ENCODE assay signal across 25 cellular contexts in the genomic region with DNA sequence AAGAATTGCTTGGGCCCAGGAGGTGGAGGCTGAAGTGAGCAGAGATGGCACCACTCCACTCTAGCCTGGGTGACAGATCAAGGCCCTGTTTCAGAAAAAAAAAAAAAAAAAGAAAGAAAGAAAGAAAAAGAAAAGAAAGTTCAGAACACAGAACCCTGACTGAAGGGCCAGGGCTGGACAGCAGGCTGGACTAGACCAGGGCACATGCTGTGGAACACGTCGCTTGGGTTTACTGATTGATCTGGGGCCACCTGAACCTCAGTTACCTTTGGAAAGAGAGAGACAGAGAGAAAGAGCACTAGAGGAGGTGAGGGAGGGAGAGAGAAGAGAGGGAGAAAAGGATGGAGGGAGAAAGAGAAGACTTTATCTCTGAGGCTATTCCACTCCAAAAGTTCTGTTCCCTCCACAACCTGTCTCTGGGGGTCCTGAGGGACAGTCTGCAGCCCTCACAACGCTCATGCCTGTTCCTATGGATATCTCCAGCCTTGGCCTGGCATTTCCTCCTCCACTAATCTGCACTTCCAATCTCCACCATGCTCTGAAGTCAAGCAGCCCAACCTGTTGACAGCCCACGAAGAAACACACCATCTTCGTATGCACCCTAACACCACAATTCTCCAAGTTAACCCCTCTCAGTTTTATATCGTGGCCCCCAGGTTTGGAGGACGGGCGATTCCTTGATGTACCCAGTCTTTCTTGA.
A peak's percentile ranks its signal among the peaks of the same experiment; 100 is the strongest.
DNase-seq lines count a peak whose midpoint lies in the region; ATAC-seq and TF ChIP-seq lines count a peak whose summit lies in the region.
"Had no signal": no experiment of that assay in that cellular context is flagged by ENCODE, and none has a peak within 500 bp of the region (broad histone marks: within the 10 kb centered on the region; RNA-seq: fewer than 3 reads in every experiment).

No MANE protein-coding gene starts in this region.

- no peaks in the 10 kb centered on the region for H3K27me3 ChIP-seq in right lobe of liver
- no peaks in the 10 kb centered on the region for H3K27me3 ChIP-seq in psoas muscle (ENCODE audit: insufficient read depth in 3 of 3, low read length in 2 of 3)
- H3K27me3 ChIP-seq: BLaER1 had no signal

- no peaks in the 10 kb centered on the region for H3K9me3 ChIP-seq in right lobe of liver
- H3K9me3 ChIP-seq in psoas muscle: no peaks in the 10 kb centered on the region
- H3K9me3 ChIP-seq: BLaER1 had no signal

- peak; percentile 18 for DNase-seq in activated CD8-positive, alpha-beta memory T cell treated with anti-CD3 and anti-CD28 coated beads, Interleukin-2, amount 10 ng/mL, durations not matched to agents 7 days and 5 days
- DNase-seq in activated CD8-positive, alpha-beta memory T cell treated with anti-CD3 and anti-CD28 coated beads, Interleukin-2, amount 50 U/mL, for 4 hours: no peak
- DNase-seq in WTC11 (ENCODE audit: low spot score) (no peak), right lobe of liver (peak in 1 of 3 donors; percentile 38), psoas muscle (no peak), NOMO-1 (lab: John Stamatoyannopoulos, UW; ENCODE audit: unreplicated experiment in 2 of 2) (no peak), erythroblast (lab: John Stamatoyannopoulos, UW) (no peak)
- no peak for DNase-seq in activated CD4-positive, alpha-beta memory T cell treated with anti-CD3 and anti-CD28 coated beads for 36 hours
- DNase-seq: ACHN; CD4-positive, alpha-beta T cell; COR-L47; DMS 273 treated with DMSO at 0.1 percent for 48 hours; DMS79 treated with DMSO at 0.1 percent for 48 hours; H7; IMR-90; NCI-H1105; NCI-H146; NCI-H2029; NCI-H226; NCI-H748 treated with DMSO at 0.1 percent for 48 hours; SHP77 treated with DMSO at 0.1 percent for 48 hours had no signal

- intact Hi-C loops in right lobe of liver (cut with DNase I): loop anchor here in 1 of 2 donors (10.0 kb wide), 1 partner anchor 130 kb away; no protein-coding TSS in a partner anchor
- intact Hi-C loops in psoas muscle (cut with DNase I): loop anchor here in 1 of 2 donors (2.0 to 5.0 kb wide), 2 partner anchors 43 to 84 kb away; no protein-coding TSS in a partner anchor
- intact Hi-C loops in activated CD4-positive, alpha-beta memory T cell treated with anti-CD3 and anti-CD28 coated beads for 36 hours (cut with micrococcal nuclease): no loop called here

- no peaks in the 10 kb centered on the region for H3K9me3 Mint-ChIP-seq in activated CD8-positive, alpha-beta memory T cell treated with anti-CD3 and anti-CD28 coated beads, Interleukin-2, amount 10 ng/mL, durations not matched to agents 7 days and 5 days (ENCODE audit: low read depth)
- no peaks in the 10 kb centered on the region for H3K9me3 Mint-ChIP-seq in WTC11
- no peaks in the 10 kb centered on the region for H3K9me3 Mint-ChIP-seq in activated CD4-positive, alpha-beta memory T cell treated with anti-CD3 and anti-CD28 coated beads for 36 hours
- H3K9me3 Mint-ChIP-seq: CD4-positive, alpha-beta T cell had no signal

- POLR2A ChIA-PET in WTC11 (lab: Charles Lee): no interaction called here
- POLR2A ChIA-PET in activated CD4-positive, alpha-beta memory T cell treated with anti-CD3 and anti-CD28 coated beads for 36 hours (lab: Charles Lee): no interaction called here

- H3K27ac ChIP-seq in right lobe of liver (no peak overlapping the region), psoas muscle (peak overlapping the region; percentile 85)
- H3K27ac ChIP-seq: 22Rv1, BLaER1, KMS-11, RWPE1 had no signal

- TF ChIP-seq CTCF in WTC11 (IDR thresholded peaks at IDR 0.05) (no peak), right lobe of liver (IDR thresholded peaks at IDR 0.05) (no peak), psoas muscle (IDR thresholded peaks at IDR 0.05) (no peak)

- H3K4me3 ChIP-seq in right lobe of liver (no peak overlapping the region), psoas muscle (no peak overlapping the region)
- H3K4me3 ChIP-seq: BLaER1 had no signal

- H3K27me3 Mint-ChIP-seq in activated CD8-positive, alpha-beta memory T cell treated with anti-CD3 and anti-CD28 coated beads, Interleukin-2, amount 10 ng/mL, durations not matched to agents 7 days and 5 days: no peaks in the 10 kb centered on the region
- H3K27me3 Mint-ChIP-seq in WTC11 (ENCODE audit: low read depth): no peaks in the 10 kb centered on the region
- H3K27me3 Mint-ChIP-seq in activated CD4-positive, alpha-beta memory T cell treated with anti-CD3 and anti-CD28 coated beads for 36 hours: peaks cover 7% of the 10 kb centered on the region
- H3K27me3 Mint-ChIP-seq: CD4-positive, alpha-beta T cell had no signal

- no peak overlapping the region for H3K27ac Mint-ChIP-seq in activated CD8-positive, alpha-beta memory T cell treated with anti-CD3 and anti-CD28 coated beads, Interleukin-2, amount 10 ng/mL, durations not matched to agents 7 days and 5 days
- H3K27ac Mint-ChIP-seq in WTC11: 0 out of 2 replicates have a peak overlapping the region, but pooled peaks have one; percentile 24
- H3K27ac Mint-ChIP-seq in activated CD4-positive, alpha-beta memory T cell treated with anti-CD3 and anti-CD28 coated beads for 36 hours: no peak overlapping the region
- H3K27ac Mint-ChIP-seq: CD4-positive, alpha-beta T cell had no signal

- H3K4me1 ChIP-seq in right lobe of liver (no peaks in the 10 kb centered on the region), psoas muscle (peaks cover 14% of the 10 kb centered on the region)
- H3K4me1 ChIP-seq: BLaER1 had no signal

- ATAC-seq in activated CD8-positive, alpha-beta memory T cell treated with anti-CD3 and anti-CD28 coated beads, Interleukin-2, amount 10 ng/mL, durations not matched to agents 7 days and 5 days: no peak
- ATAC-seq in WTC11 (no peak), right lobe of liver (peak in 3 of 4 donors; percentile 58 to 82 (median 66)), psoas muscle (no peak)

- WGBS in right lobe of liver (ENCODE audit: insufficient coverage, low coverage, low lambda C conversion rate, missing lambda C conversion rate): 75% methylated on average over 6 of the region's 8 CpGs
- 91 to 92% (median 91%) methylated on average over 8 of the region's 8 CpGs for WGBS in psoas muscle, 3 donors

- H3K4me1 Mint-ChIP-seq in activated CD8-positive, alpha-beta memory T cell treated with anti-CD3 and anti-CD28 coated beads, Interleukin-2, amount 10 ng/mL, durations not matched to agents 7 days and 5 days: no peaks in the 10 kb centered on the region
- H3K4me1 Mint-ChIP-seq in WTC11: peaks cover 57% of the 10 kb centered on the region
- no peaks in the 10 kb centered on the region for H3K4me1 Mint-ChIP-seq in activated CD4-positive, alpha-beta memory T cell treated with anti-CD3 and anti-CD28 coated beads for 36 hours (ENCODE audit: low read depth)

- TF ChIP-seq POLR2A in right lobe of liver (IDR thresholded peaks at IDR 0.05) (no peak), erythroblast (IDR thresholded peaks at IDR 0.05; ENCODE audit: low read length) (no peak)

- H3K36me3 ChIP-seq in right lobe of liver: no peaks in the 10 kb centered on the region
- H3K36me3 ChIP-seq in psoas muscle (ENCODE audit: insufficient read depth in 1 of 2, low read depth in 1 of 2): no peaks in the 10 kb centered on the region
- H3K36me3 ChIP-seq: BLaER1 had no signal

- CTCF ChIA-PET in activated CD8-positive, alpha-beta memory T cell treated with anti-CD3 and anti-CD28 coated beads, Interleukin-2, amount 10 ng/mL, durations not matched to agents 7 days and 5 days (lab: Charles Lee): no interaction called here
- CTCF ChIA-PET in WTC11 (lab: Charles Lee): interaction anchor here (0.7 to 3.1 kb wide), 3 partner anchors 9 to 132 kb away, joined by 3 to 17 read pairs (median 3); no protein-coding TSS in a partner anchor
- CTCF ChIA-PET in activated CD4-positive, alpha-beta memory T cell treated with anti-CD3 and anti-CD28 coated beads for 36 hours (lab: Charles Lee): no interaction called here

- H3K4me3 Mint-ChIP-seq in activated CD8-positive, alpha-beta memory T cell treated with anti-CD3 and anti-CD28 coated beads, Interleukin-2, amount 10 ng/mL, durations not matched to agents 7 days and 5 days: no peak overlapping the region
- H3K4me3 Mint-ChIP-seq in WTC11: no peak overlapping the region
- H3K4me3 Mint-ChIP-seq in activated CD4-positive, alpha-beta memory T cell treated with anti-CD3 and anti-CD28 coated beads for 36 hours: no peak overlapping the region
- H3K4me3 Mint-ChIP-seq: CD4-positive, alpha-beta T cell had no signal

- no peaks in the 10 kb centered on the region for H3K36me3 Mint-ChIP-seq in activated CD8-positive, alpha-beta memory T cell treated with anti-CD3 and anti-CD28 coated beads, Interleukin-2, amount 10 ng/mL, durations not matched to agents 7 days and 5 days
- H3K36me3 Mint-ChIP-seq in WTC11: no peaks in the 10 kb centered on the region
- no peaks in the 10 kb centered on the region for H3K36me3 Mint-ChIP-seq in activated CD4-positive, alpha-beta memory T cell treated with anti-CD3 and anti-CD28 coated beads for 36 hours

TF ChIP-seq in WTC11, 78 proteins besides CTCF, POLR2A, EP300 and RAD21:
- TF ChIP-seq, protein P1, sequence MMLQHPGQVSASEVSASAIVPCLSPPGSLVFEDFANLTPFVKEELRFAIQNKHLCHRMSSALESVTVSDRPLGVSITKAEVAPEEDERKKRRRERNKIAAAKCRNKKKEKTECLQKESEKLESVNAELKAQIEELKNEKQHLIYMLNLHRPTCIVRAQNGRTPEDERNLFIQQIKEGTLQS (CRISPR knock-in tag; conservative IDR thresholded peaks at IDR 0.05): no peak
- TF ChIP-seq ZNF138 (CRISPR knock-in tag; conservative IDR thresholded peaks at IDR 0.05): no peak
- TF ChIP-seq, protein P2, sequence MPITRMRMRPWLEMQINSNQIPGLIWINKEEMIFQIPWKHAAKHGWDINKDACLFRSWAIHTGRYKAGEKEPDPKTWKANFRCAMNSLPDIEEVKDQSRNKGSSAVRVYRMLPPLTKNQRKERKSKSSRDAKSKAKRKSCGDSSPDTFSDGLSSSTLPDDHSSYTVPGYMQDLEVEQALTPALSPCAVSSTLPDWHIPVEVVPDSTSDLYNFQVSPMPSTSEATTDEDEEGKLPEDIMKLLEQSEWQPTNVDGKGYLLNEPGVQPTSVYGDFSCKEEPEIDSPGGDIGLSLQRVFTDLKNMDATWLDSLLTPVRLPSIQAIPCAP (CRISPR knock-in tag; IDR thresholded peaks at IDR 0.05): no peak
- TF ChIP-seq ZNF232 (CRISPR knock-in tag; IDR thresholded peaks at IDR 0.05): no peak
- TF ChIP-seq TEAD4 (CRISPR knock-in tag; IDR thresholded peaks at IDR 0.05): no peak
- TF ChIP-seq, protein P3, sequence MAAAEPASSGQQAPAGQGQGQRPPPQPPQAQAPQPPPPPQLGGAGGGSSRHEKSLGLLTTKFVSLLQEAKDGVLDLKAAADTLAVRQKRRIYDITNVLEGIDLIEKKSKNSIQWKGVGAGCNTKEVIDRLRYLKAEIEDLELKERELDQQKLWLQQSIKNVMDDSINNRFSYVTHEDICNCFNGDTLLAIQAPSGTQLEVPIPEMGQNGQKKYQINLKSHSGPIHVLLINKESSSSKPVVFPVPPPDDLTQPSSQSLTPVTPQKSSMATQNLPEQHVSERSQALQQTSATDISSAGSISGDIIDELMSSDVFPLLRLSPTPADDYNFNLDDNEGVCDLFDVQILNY (CRISPR knock-in tag; IDR thresholded peaks at IDR 0.05): no peak
- TF ChIP-seq CREB1 (CRISPR knock-in tag; IDR thresholded peaks at IDR 0.05): no peak

Comparison
In these comparisons a context has a peak if more than half of its experiments do, and no peak if none do; other contexts are left out.
1. ATAC-seq: peak in right lobe of liver (3 of 4); none in activated CD8-positive, alpha-beta memory T cell treated with anti-CD3 and anti-CD28 coated beads, Interleukin-2, amount 10 ng/mL, durations not matched to agents 7 days and 5 days (single experiment), WTC11 (single experiment) and psoas muscle (0 of 4).